8 cellular contexts compared by ENCODE assay signal in genomic region chr10:73357821-73358220, GRCh38. TPM values are rescaled to one million over a fixed set of nuclear protein-coding genes. Genes with fewer than 3 reads are reported as not detected.
DNase-seq lines count a peak whose midpoint lies in the region; ATAC-seq and TF ChIP-seq lines count a peak whose summit lies in the region.

No MANE protein-coding gene starts in this region.

- no peak for TF ChIP-seq CTCF in Caco-2 (IDR thresholded peaks at IDR 0.05; ENCODE audit: insufficient read depth in 1 of 2, low read depth in 1 of 2, low read length in 1 of 2, severe bottlenecking in 1 of 2, unreplicated experiment in 1 of 2)
- TF ChIP-seq CTCF in RWPE2 (IDR thresholded peaks at IDR 0.05; ENCODE audit: poor library complexity, severe bottlenecking): no peak
- TF ChIP-seq CTCF in epithelial cell of proximal tubule (conservative IDR thresholded peaks at IDR 0.05; ENCODE audit: low read depth, low read length): no peak
- TF ChIP-seq CTCF in osteocyte (IDR thresholded peaks at IDR 0.05): no peak

- H3K4me3 ChIP-seq in Caco-2 (ENCODE audit: low read depth, low read length) (peak overlapping the region; percentile 66), RWPE2 (ENCODE audit: severe bottlenecking) (peak overlapping the region; percentile 80), epithelial cell of proximal tubule (ENCODE audit: low read depth, low read length) (peak overlapping the region; percentile 70)

- H3K4me3 Mint-ChIP-seq in Caco-2 (ENCODE audit: unreplicated experiment) (peak overlapping the region; percentile 91), osteocyte (ENCODE audit: unreplicated experiment) (peak overlapping the region; percentile 89)

- peaks cover 4% of the 10 kb centered on the region for H3K27me3 Mint-ChIP-seq in Caco-2 (ENCODE audit: insufficient read depth, unreplicated experiment)
- H3K27me3 Mint-ChIP-seq in osteocyte (ENCODE audit: unreplicated experiment): peaks cover 39% of the 10 kb centered on the region

- H3K4me1 ChIP-seq in Caco-2 (peaks cover 11% of the 10 kb centered on the region; the same call in 1 of the 2 replicates), RWPE2 (ENCODE audit: insufficient read depth, poor library complexity, severe bottlenecking) (peaks cover 4% of the 10 kb centered on the region)

- no peaks in the 10 kb centered on the region for H3K9me3 Mint-ChIP-seq in Caco-2 (ENCODE audit: unreplicated experiment)
- peaks cover 12% of the 10 kb centered on the region for H3K9me3 Mint-ChIP-seq in osteocyte (ENCODE audit: unreplicated experiment)

- H3K27me3 ChIP-seq in Caco-2 (replicated peaks; ENCODE audit: control insufficient read depth, insufficient read depth, low read length): no peaks in the 10 kb centered on the region
- no peaks in the 10 kb centered on the region for H3K27me3 ChIP-seq in RWPE2 (ENCODE audit: insufficient read depth, poor library complexity, severe bottlenecking)

- H3K27ac Mint-ChIP-seq in Caco-2 (ENCODE audit: unreplicated experiment): peak overlapping the region; percentile 99
- peak overlapping the region; percentile 91 for H3K27ac Mint-ChIP-seq in osteocyte (ENCODE audit: unreplicated experiment)

- CTCF ChIA-PET in Caco-2 (lab: Charles Lee): no interaction called here

- intact Hi-C loops in Caco-2 (cut with micrococcal nuclease; ENCODE audit: unreplicated experiment): loop anchor here (2.0 to 5.0 kb wide), 2 partner anchors 54 to 105 kb away; partner anchors contain the start of genes ANXA7 and MRPS16

- no peak overlapping the region for H3K27ac ChIP-seq in RWPE2 (ENCODE audit: poor library complexity, severe bottlenecking)

- H3K4me1 Mint-ChIP-seq in Caco-2 (ENCODE audit: low read depth, unreplicated experiment) (peaks cover 12% of the 10 kb centered on the region), osteocyte (ENCODE audit: unreplicated experiment) (peaks cover 10% of the 10 kb centered on the region)

- peaks cover 9% of the 10 kb centered on the region for H3K36me3 Mint-ChIP-seq in Caco-2 (ENCODE audit: insufficient read depth, unreplicated experiment)
- peaks cover 9% of the 10 kb centered on the region for H3K36me3 Mint-ChIP-seq in osteocyte (ENCODE audit: unreplicated experiment)

- TSS peak; percentile 24 for BruUV-seq in Caco-2 (replicated peaks; lab: Mats Ljungman, UMichigan)

- DNase-seq in Caco-2 (no peak), RWPE2 (ENCODE audit: low spot score) (no peak), epithelial cell of proximal tubule (ENCODE audit: low read depth) (no peak), osteocyte (ENCODE audit: extremely low spot score, unreplicated experiment) (no peak), dedifferentiated amniotic fluid mesenchymal stem cell (ENCODE audit: extremely low spot score) (no peak)
- no peak for DNase-seq in activated effector memory CD4-positive, alpha-beta T cell treated with anti-CD3 and anti-CD28 coated beads, Interleukin-2, amount 50 U/mL, for 16 hours
- no peak for DNase-seq in activated CD4-positive, CD25-positive, alpha-beta regulatory T cell (lab: John Stamatoyannopoulos, UW)

- no peaks in the 10 kb centered on the region for H3K36me3 ChIP-seq in Caco-2 (ENCODE audit: control insufficient read depth, insufficient read depth, low read length)
- no peaks in the 10 kb centered on the region for H3K36me3 ChIP-seq in RWPE2 (ENCODE audit: low read depth)

- H3K9me3 ChIP-seq in Caco-2 (no peaks in the 10 kb centered on the region; the same call in 1 of the 2 replicates), RWPE2 (ENCODE audit: severe bottlenecking) (no peaks in the 10 kb centered on the region)

- POLR2A ChIA-PET in Caco-2 (lab: Charles Lee): interaction anchor here (1.9 kb wide), 1 partner anchor 55 kb away, joined by 6 read pairs; no protein-coding TSS in a partner anchor

- ATAC-seq in RWPE2 (ENCODE audit: low read depth) (no peak), HG03457 (IDR thresholded peaks at IDR 0.05; ENCODE audit: unreplicated experiment) (no peak)

RNA-seq across cellular contexts. Expression of gene CFAP70, which starts 0.8 kb away (rescaled TPM):
- 0.26 and 0.39 TPM in 2 replicates for total RNA-seq in Caco-2 (2022)
- 0.14 and 0.98 TPM in 2 replicates for total RNA-seq in epithelial cell of proximal tubule
- total RNA-seq in osteocyte: 0.86 and 1.2 TPM in 2 replicates

RNA-seq across cellular contexts. Expression of gene ANXA7, which starts 56.0 kb away (rescaled TPM):
- 203 and 240 TPM in 2 replicates for total RNA-seq in Caco-2 (2022)
- total RNA-seq in epithelial cell of proximal tubule: 95.9 and 132 TPM in 2 replicates
- 83.5 and 93.7 TPM in 2 replicates for total RNA-seq in osteocyte
